1 cellular context compared by ENCODE assay signal in the genomic region with DNA sequence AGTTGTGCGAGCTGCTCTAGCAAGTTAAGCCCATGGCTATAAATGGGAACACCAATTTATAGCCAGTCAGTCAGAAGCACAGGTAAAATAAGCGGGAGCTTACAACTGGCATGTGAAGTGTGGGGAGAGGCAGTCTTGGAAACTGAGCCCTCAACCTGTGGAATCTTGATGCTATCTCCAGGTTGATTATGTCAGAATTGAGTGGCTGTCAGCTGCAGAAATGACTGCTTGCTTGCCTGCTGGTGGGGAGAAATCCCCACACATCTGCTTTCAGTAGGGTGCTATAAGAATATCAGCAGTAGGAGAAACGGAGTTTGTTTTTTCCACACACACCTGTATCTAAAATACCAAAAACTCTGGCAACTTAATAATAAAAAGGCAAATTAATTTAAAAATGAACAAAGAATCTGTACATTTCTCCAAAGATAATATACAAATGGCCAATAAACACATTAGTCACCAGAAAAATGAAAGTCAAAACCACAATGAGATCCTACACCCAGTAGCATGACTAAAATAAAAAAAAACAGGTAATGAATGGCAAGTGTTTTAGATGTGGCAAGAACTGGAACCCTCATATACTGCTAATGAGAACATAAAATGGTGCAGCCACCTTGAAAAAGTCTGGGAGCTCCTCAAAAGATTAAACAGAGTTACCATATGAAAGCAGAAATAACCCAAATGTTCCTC.
TF ChIP-seq lines count a peak whose summit lies in the region.

No MANE protein-coding gene starts in this region.

TF ChIP-seq in K562, 482 proteins besides CTCF, POLR2A, EP300 and RAD21:
- TF ChIP-seq MIER1 (IDR thresholded peaks at IDR 0.05; ENCODE audit: low read depth) (no peak), ZC3H11A (IDR thresholded peaks at IDR 0.05; ENCODE audit: low read depth, low read length) (no peak), ZFP36 (IDR thresholded peaks at IDR 0.05; ENCODE audit: low read depth, low read length, partially characterized antibody) (no peak), IFI16 (CRISPR knock-in tag; IDR thresholded peaks at IDR 0.05) (no peak), SREBF1 (IDR thresholded peaks at IDR 0.05; ENCODE audit: borderline replicate concordance, low read depth, low read length) (no peak), L3MBTL2 (IDR thresholded peaks at IDR 0.05) (no peak), KLF16 (IDR thresholded peaks at IDR 0.05) (no peak), ETV5 (CRISPR knock-in tag; IDR thresholded peaks at IDR 0.05; ENCODE audit: low read depth) (no peak), BCL6 (CRISPR knock-in tag; IDR thresholded peaks at IDR 0.05) (no peak), GMEB1 (CRISPR knock-in tag; IDR thresholded peaks at IDR 0.05) (no peak), HDGF (IDR thresholded peaks at IDR 0.05) (no peak)
- TF ChIP-seq, protein P1, sequence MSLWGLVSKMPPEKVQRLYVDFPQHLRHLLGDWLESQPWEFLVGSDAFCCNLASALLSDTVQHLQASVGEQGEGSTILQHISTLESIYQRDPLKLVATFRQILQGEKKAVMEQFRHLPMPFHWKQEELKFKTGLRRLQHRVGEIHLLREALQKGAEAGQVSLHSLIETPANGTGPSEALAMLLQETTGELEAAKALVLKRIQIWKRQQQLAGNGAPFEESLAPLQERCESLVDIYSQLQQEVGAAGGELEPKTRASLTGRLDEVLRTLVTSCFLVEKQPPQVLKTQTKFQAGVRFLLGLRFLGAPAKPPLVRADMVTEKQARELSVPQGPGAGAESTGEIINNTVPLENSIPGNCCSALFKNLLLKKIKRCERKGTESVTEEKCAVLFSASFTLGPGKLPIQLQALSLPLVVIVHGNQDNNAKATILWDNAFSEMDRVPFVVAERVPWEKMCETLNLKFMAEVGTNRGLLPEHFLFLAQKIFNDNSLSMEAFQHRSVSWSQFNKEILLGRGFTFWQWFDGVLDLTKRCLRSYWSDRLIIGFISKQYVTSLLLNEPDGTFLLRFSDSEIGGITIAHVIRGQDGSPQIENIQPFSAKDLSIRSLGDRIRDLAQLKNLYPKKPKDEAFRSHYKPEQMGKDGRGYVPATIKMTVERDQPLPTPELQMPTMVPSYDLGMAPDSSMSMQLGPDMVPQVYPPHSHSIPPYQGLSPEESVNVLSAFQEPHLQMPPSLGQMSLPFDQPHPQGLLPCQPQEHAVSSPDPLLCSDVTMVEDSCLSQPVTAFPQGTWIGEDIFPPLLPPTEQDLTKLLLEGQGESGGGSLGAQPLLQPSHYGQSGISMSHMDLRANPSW (CRISPR knock-in tag; IDR thresholded peaks at IDR 0.05) = no peak
- TF ChIP-seq, protein P2, sequence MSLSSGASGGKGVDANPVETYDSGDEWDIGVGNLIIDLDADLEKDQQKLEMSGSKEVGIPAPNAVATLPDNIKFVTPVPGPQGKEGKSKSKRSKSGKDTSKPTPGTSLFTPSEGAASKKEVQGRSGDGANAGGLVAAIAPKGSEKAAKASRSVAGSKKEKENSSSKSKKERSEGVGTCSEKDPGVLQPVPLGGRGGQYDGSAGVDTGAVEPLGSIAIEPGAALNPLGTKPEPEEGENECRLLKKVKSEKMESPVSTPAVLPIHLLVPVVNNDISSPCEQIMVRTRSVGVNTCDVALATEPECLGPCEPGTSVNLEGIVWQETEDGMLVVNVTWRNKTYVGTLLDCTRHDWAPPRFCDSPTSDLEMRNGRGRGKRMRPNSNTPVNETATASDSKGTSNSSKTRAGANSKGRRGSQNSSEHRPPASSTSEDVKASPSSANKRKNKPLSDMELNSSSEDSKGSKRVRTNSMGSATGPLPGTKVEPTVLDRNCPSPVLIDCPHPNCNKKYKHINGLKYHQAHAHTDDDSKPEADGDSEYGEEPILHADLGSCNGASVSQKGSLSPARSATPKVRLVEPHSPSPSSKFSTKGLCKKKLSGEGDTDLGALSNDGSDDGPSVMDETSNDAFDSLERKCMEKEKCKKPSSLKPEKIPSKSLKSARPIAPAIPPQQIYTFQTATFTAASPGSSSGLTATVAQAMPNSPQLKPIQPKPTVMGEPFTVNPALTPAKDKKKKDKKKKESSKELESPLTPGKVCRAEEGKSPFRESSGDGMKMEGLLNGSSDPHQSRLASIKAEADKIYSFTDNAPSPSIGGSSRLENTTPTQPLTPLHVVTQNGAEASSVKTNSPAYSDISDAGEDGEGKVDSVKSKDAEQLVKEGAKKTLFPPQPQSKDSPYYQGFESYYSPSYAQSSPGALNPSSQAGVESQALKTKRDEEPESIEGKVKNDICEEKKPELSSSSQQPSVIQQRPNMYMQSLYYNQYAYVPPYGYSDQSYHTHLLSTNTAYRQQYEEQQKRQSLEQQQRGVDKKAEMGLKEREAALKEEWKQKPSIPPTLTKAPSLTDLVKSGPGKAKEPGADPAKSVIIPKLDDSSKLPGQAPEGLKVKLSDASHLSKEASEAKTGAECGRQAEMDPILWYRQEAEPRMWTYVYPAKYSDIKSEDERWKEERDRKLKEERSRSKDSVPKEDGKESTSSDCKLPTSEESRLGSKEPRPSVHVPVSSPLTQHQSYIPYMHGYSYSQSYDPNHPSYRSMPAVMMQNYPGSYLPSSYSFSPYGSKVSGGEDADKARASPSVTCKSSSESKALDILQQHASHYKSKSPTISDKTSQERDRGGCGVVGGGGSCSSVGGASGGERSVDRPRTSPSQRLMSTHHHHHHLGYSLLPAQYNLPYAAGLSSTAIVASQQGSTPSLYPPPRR (CRISPR knock-in tag; IDR thresholded peaks at IDR 0.05; ENCODE audit: borderline replicate concordance) = no peak
